20 cellular contexts compared by ENCODE assay signal in genomic region chr1:44587796-44588460, GRCh38.
DNase-seq lines count a peak whose midpoint lies in the region; ATAC-seq and TF ChIP-seq lines count a peak whose summit lies in the region.
"Had no signal": no experiment of that assay in that cellular context is flagged by ENCODE, and none has a peak within 500 bp of the region (broad histone marks: within the 10 kb centered on the region; RNA-seq: fewer than 3 reads in every experiment).

No MANE protein-coding gene starts in this region.

- no peak overlapping the region for H3K27ac Mint-ChIP-seq in nephron progenitor cell
- H3K27ac Mint-ChIP-seq: activated CD8-positive, alpha-beta T cell treated with anti-CD3 and anti-CD28 coated beads, Interleukin-2, amount 10 ng/mL, durations not matched to agents 7 days and 5 days; activated T-helper 2 cell treated with anti-CD3 and anti-CD28 coated beads, Interferon-gamma antibody, Interleukin-2, Interleukin-4, amounts not matched to agents 10 μg/mL and 5 μg/mL and 100 μg/mL, durations not matched to agents 14 hours and 24 hours and 36 hours; naive thymus-derived CD4-positive, alpha-beta T cell had no signal

- H3K4me2 ChIP-seq in mammary epithelial cell (ENCODE audit: insufficient read depth, low read depth, low read length) = no peak overlapping the region

- dilution Hi-C loops in mammary epithelial cell (cut with HindIII; ENCODE audit: low sequenced_read_pairs) = no loop called here

- no peaks in the 10 kb centered on the region for H4K20me1 ChIP-seq in mammary epithelial cell (ENCODE audit: insufficient read depth, low read length)

- no TSS peak for BruUV-seq in mammary epithelial cell (replicated peaks; lab: Mats Ljungman, UMichigan)

- H3K4me3 Mint-ChIP-seq in nephron progenitor cell = peak overlapping the region; percentile 57
- H3K4me3 Mint-ChIP-seq: activated CD8-positive, alpha-beta T cell treated with anti-CD3 and anti-CD28 coated beads, Interleukin-2, amount 10 ng/mL, durations not matched to agents 7 days and 5 days; naive thymus-derived CD4-positive, alpha-beta T cell had no signal

- H3K27me3 Mint-ChIP-seq in nephron progenitor cell (ENCODE audit: low read depth, poor library complexity) = peaks cover 39% of the 10 kb centered on the region

- H3K9me3 ChIP-seq in mammary epithelial cell (replicated peaks; ENCODE audit: insufficient read depth, low read length) (no peaks in the 10 kb centered on the region), lower lobe of right lung (no peaks in the 10 kb centered on the region)
- H3K9me3 ChIP-seq: BE2C, colonic mucosa, tibial artery had no signal

- no peaks in the 10 kb centered on the region for H3K9me3 Mint-ChIP-seq in nephron progenitor cell
- H3K9me3 Mint-ChIP-seq: activated T-helper 2 cell treated with anti-CD3 and anti-CD28 coated beads, Interferon-gamma antibody, Interleukin-2, Interleukin-4, amounts not matched to agents 10 μg/mL and 5 μg/mL and 100 μg/mL, durations not matched to agents 14 hours and 24 hours and 36 hours; naive thymus-derived CD4-positive, alpha-beta T cell had no signal

- CTCF ChIA-PET in mammary epithelial cell (lab: Charles Lee; ENCODE audit: low non-redundant PET) = no interaction called here

- in situ Hi-C loops in mammary epithelial cell (cut with MboI; ENCODE audit: low sequenced_read_pairs in 2 of 2) = loop anchor here in 1 of 2 donors (25.0 kb wide), 1 partner anchor 526 kb away; no protein-coding TSS in a partner anchor

- H3K4me1 ChIP-seq in mammary epithelial cell (ENCODE audit: insufficient read depth, low read length) = peaks cover 5% of the 10 kb centered on the region
- no peaks in the 10 kb centered on the region for H3K4me1 ChIP-seq in lower lobe of right lung
- H3K4me1 ChIP-seq: BE2C, colonic mucosa, tibial artery had no signal

- H3K27ac ChIP-seq in mammary epithelial cell (ENCODE audit: insufficient read depth, low read depth, low read length) (no peak overlapping the region), lower lobe of right lung (no peak overlapping the region)
- H3K27ac ChIP-seq: colonic mucosa, GM23248, tibial artery had no signal

- no peaks in the 10 kb centered on the region for H3K79me2 ChIP-seq in mammary epithelial cell (ENCODE audit: insufficient read depth, low read length)

- intact Hi-C loops in mammary epithelial cell (cut with micrococcal nuclease) (no loop called here), lower lobe of right lung (cut with DNase I) (no loop called here)

- peaks cover 46% of the 10 kb centered on the region for H3K4me1 Mint-ChIP-seq in nephron progenitor cell

- H3K9ac ChIP-seq in mammary epithelial cell (ENCODE audit: insufficient read depth, low read length) = no peak overlapping the region
- H3K9ac ChIP-seq: GM23248 had no signal

- no peak overlapping the region for H2AFZ ChIP-seq in mammary epithelial cell (ENCODE audit: low read depth, low read length)
- H2AFZ ChIP-seq: GM23248 had no signal

- peak; percentile 29 for DNase-seq in COR-L47 (lab: John Stamatoyannopoulos, UW)
- peak; percentile 53 for DNase-seq in HuH-7 (ENCODE audit: low spot score)
- DNase-seq in mammary epithelial cell = peak; percentile 2
- peak; percentile 56 for DNase-seq in nephron progenitor cell
- no peak for DNase-seq in activated T-cell treated with anti-CD3 and anti-CD28 coated beads, Interleukin-2, amount 50 U/mL, for 1 hour
- no peak for DNase-seq in COLO829 (ENCODE audit: low spot score)
- DNase-seq in lower lobe of right lung = no peak
- DNase-seq: activated CD8-positive, alpha-beta T cell treated with anti-CD3 and anti-CD28 coated beads, Interleukin-2, amount 10 ng/mL, durations not matched to agents 7 days and 5 days; BE2C; colonic mucosa; DMS79; erythroblast; GM23248; MV-4-11; naive thymus-derived CD4-positive, alpha-beta T cell; NCI-H226; tibial artery had no signal

- WGBS in mammary epithelial cell (ENCODE audit: low coverage, missing lambda C conversion rate) = 67% methylated on average over 14 of the region's 17 CpGs

- no peaks in the 10 kb centered on the region for H3K27me3 ChIP-seq in mammary epithelial cell (ENCODE audit: insufficient read depth, low read length)
- no peaks in the 10 kb centered on the region for H3K27me3 ChIP-seq in lower lobe of right lung (ENCODE audit: low read depth)

- H3K36me3 Mint-ChIP-seq in nephron progenitor cell (ENCODE audit: low read depth) = no peaks in the 10 kb centered on the region
- H3K36me3 Mint-ChIP-seq: naive thymus-derived CD4-positive, alpha-beta T cell had no signal

- TF ChIP-seq CTCF in mammary epithelial cell (conservative IDR thresholded peaks at IDR 0.05 in 1 of 2, IDR thresholded peaks at IDR 0.05 in 1 of 2; ENCODE audit: extremely low read depth in 1 of 2, insufficient read depth in 1 of 2, low read depth in 1 of 2, low read length in 2 of 2) = no peak
- no peak for TF ChIP-seq CTCF in nephron progenitor cell (IDR thresholded peaks at IDR 0.05)
- TF ChIP-seq CTCF in lower lobe of right lung (IDR thresholded peaks at IDR 0.05) = no peak

- no peak for ATAC-seq in GM21381 (IDR thresholded peaks at IDR 0.05; ENCODE audit: unreplicated experiment)
- no peak for ATAC-seq in lower lobe of right lung
- ATAC-seq: activated CD8-positive, alpha-beta T cell treated with anti-CD3 and anti-CD28 coated beads, Interleukin-2, amount 10 ng/mL, durations not matched to agents 7 days and 5 days; left lobe of liver; naive thymus-derived CD4-positive, alpha-beta T cell had no signal

- H3K4me3 ChIP-seq in mammary epithelial cell (replicated peaks in 1 of 3; ENCODE audit: insufficient read depth in 1 of 3, low read depth in 2 of 3, low read length in 3 of 3) (no peak overlapping the region), lower lobe of right lung (no peak overlapping the region)
- H3K4me3 ChIP-seq: colonic mucosa, GM23248, tibial artery had no signal

- H3K36me3 ChIP-seq in mammary epithelial cell (ENCODE audit: insufficient read depth, low read length) (no peaks in the 10 kb centered on the region), lower lobe of right lung (no peaks in the 10 kb centered on the region)
- H3K36me3 ChIP-seq: BE2C, colonic mucosa, tibial artery had no signal

Comparison
In these comparisons a context has a peak if more than half of its experiments do, and no peak if none do; other contexts are left out.
1. DNase-seq: peak in COR-L47 (single experiment), HuH-7 (single experiment), mammary epithelial cell (single experiment) and nephron progenitor cell (single experiment); none in activated T-cell treated with anti-CD3 and anti-CD28 coated beads, Interleukin-2, amount 50 U/mL, for 1 hour (single experiment), COLO829 (single experiment) and lower lobe of right lung (single experiment).